Comparison of ENCODE assay signal across 9 cellular contexts in genomic region chr3:89113887-89114840, GRCh38. TPM values are rescaled to one million over a fixed set of nuclear protein-coding genes. Genes with fewer than 3 reads are reported as not detected.
A peak's percentile ranks its signal among the peaks of the same experiment; 100 is the strongest.
DNase-seq lines count a peak whose midpoint lies in the region; ATAC-seq and TF ChIP-seq lines count a peak whose summit lies in the region.
"Had no signal": no experiment of that assay in that cellular context is flagged by ENCODE, and none has a peak within 500 bp of the region (broad histone marks: within the 10 kb centered on the region; RNA-seq: fewer than 3 reads in every experiment).

No MANE protein-coding gene starts in this region.

- H3K27ac ChIP-seq in HEK293 (ENCODE audit: extremely low read depth, low read depth, low read length): peak overlapping the region; percentile 87
- peak overlapping the region; percentile 52 for H3K27ac ChIP-seq in neural cell (ENCODE audit: low read length)
- no peak overlapping the region for H3K27ac ChIP-seq in aorta (ENCODE audit: low read depth in 1 of 2, low read length in 2 of 2)

- H3K36me3 ChIP-seq in HEK293 (ENCODE audit: control insufficient read depth in 2 of 2, insufficient read depth in 1 of 2, low read length in 2 of 2) (no peaks in the 10 kb centered on the region), neural cell (ENCODE audit: insufficient read depth, low read length) (no peaks in the 10 kb centered on the region), aorta (ENCODE audit: control insufficient read depth in 1 of 2, insufficient read depth in 2 of 2, low read length in 1 of 2) (no peaks in the 10 kb centered on the region)

- H3K79me2 ChIP-seq in neural cell (replicated peaks; ENCODE audit: insufficient read depth, low read length): peaks cover 53% of the 10 kb centered on the region

- TF ChIP-seq CTCF in HEK293 (tag by site-specific recombination; IDR thresholded peaks at IDR 0.05) (peak; percentile 95), neural cell (IDR thresholded peaks at IDR 0.05; ENCODE audit: poor library complexity, severe bottlenecking) (peak; percentile 80)

- intact Hi-C loops in activated T-helper 1 cell treated with anti-CD3 and anti-CD28 coated beads, Interleukin-12 subunit alpha, Interleukin-12 subunit beta, Interleukin-2, Interleukin-4 antibody, amounts not matched to agents 30 ng/mL and 10 ng/mL and 1 ng/mL, durations not matched to agents 14 hours and 24 hours and 36 hours (cut with micrococcal nuclease): no loop called here
- intact Hi-C loops in aorta (cut with DNase I): no loop called here

- no peaks in the 10 kb centered on the region for H3K27me3 ChIP-seq in neural cell (ENCODE audit: insufficient read depth, low read depth, low read length)
- no peaks in the 10 kb centered on the region for H3K27me3 ChIP-seq in aorta (ENCODE audit: control insufficient read depth in 1 of 2, insufficient read depth in 2 of 2, low read length in 1 of 2)

- no peaks in the 10 kb centered on the region for H3K36me3 Mint-ChIP-seq in activated T-helper 1 cell treated with anti-CD3 and anti-CD28 coated beads, Interleukin-12 subunit alpha, Interleukin-12 subunit beta, Interleukin-2, Interleukin-4 antibody, amounts not matched to agents 30 ng/mL and 10 ng/mL and 1 ng/mL, durations not matched to agents 14 hours and 24 hours and 36 hours (ENCODE audit: low read depth)
- H3K36me3 Mint-ChIP-seq: CD4-positive, CD25-positive, alpha-beta regulatory T cell had no signal

- peaks cover 6% of the 10 kb centered on the region for H3K27me3 Mint-ChIP-seq in activated T-helper 1 cell treated with anti-CD3 and anti-CD28 coated beads, Interleukin-12 subunit alpha, Interleukin-12 subunit beta, Interleukin-2, Interleukin-4 antibody, amounts not matched to agents 30 ng/mL and 10 ng/mL and 1 ng/mL, durations not matched to agents 14 hours and 24 hours and 36 hours (ENCODE audit: insufficient read depth)

- POLR2A ChIA-PET in HEK293 (lab: Yijun Ruan, JAX): no interaction called here

- 5 to 7% methylated on average over 31 to 42 of the region's 42 CpGs for WGBS in aorta, 2 donors

- no peaks in the 10 kb centered on the region for H3K9me3 Mint-ChIP-seq in activated T-helper 1 cell treated with anti-CD3 and anti-CD28 coated beads, Interleukin-12 subunit alpha, Interleukin-12 subunit beta, Interleukin-2, Interleukin-4 antibody, amounts not matched to agents 30 ng/mL and 10 ng/mL and 1 ng/mL, durations not matched to agents 14 hours and 24 hours and 36 hours

- peaks cover 8% of the 10 kb centered on the region for H3K4me1 Mint-ChIP-seq in activated T-helper 1 cell treated with anti-CD3 and anti-CD28 coated beads, Interleukin-12 subunit alpha, Interleukin-12 subunit beta, Interleukin-2, Interleukin-4 antibody, amounts not matched to agents 30 ng/mL and 10 ng/mL and 1 ng/mL, durations not matched to agents 14 hours and 24 hours and 36 hours (ENCODE audit: low read depth)
- H3K4me1 Mint-ChIP-seq: CD4-positive, CD25-positive, alpha-beta regulatory T cell had no signal

- no peak overlapping the region for H2AFZ ChIP-seq in neural cell (ENCODE audit: low read depth, low read length)

- H4K20me1 ChIP-seq in neural cell (ENCODE audit: insufficient read depth): no peaks in the 10 kb centered on the region

- no peak overlapping the region for H3K4me2 ChIP-seq in neural cell (ENCODE audit: low read length)

- H3K4me1 ChIP-seq in HEK293 (ENCODE audit: control insufficient read depth, insufficient read depth, low read length): peaks cover 11% of the 10 kb centered on the region; the same call in 1 of the 2 replicates
- H3K4me1 ChIP-seq in aorta (ENCODE audit: control insufficient read depth in 1 of 2, insufficient read depth in 2 of 2, low read length in 2 of 2): no peaks in the 10 kb centered on the region

- H3K9me3 ChIP-seq in HEK293 (ENCODE audit: control insufficient read depth, insufficient read depth, low read depth, low read length): no peaks in the 10 kb centered on the region
- no peaks in the 10 kb centered on the region for H3K9me3 ChIP-seq in neural cell (ENCODE audit: low read length)
- no peaks in the 10 kb centered on the region for H3K9me3 ChIP-seq in aorta (ENCODE audit: control insufficient read depth, low read length)

- CTCF ChIA-PET in HEK293 (lab: Yijun Ruan, JAX): interaction anchor here (0.7 kb wide), 1 partner anchor 364 kb away, joined by 3 read pairs; no protein-coding TSS in a partner anchor

- peak; percentile 92 for ATAC-seq in aorta (ENCODE audit: low FRiP score)

- no peak overlapping the region for H3K27ac Mint-ChIP-seq in activated T-helper 1 cell treated with anti-CD3 and anti-CD28 coated beads, Interleukin-12 subunit alpha, Interleukin-12 subunit beta, Interleukin-2, Interleukin-4 antibody, amounts not matched to agents 30 ng/mL and 10 ng/mL and 1 ng/mL, durations not matched to agents 14 hours and 24 hours and 36 hours
- H3K27ac Mint-ChIP-seq: CD4-positive, CD25-positive, alpha-beta regulatory T cell had no signal

- DNase-seq in DMS53 (lab: John Stamatoyannopoulos, UW) (peak; percentile 67), DMS53 treated with DMSO at 0.1 percent for 48 hours (lab: John Stamatoyannopoulos, UW; ENCODE audit: unreplicated experiment) (no peak), NCI-H146 (lab: John Stamatoyannopoulos, UW) (peak; percentile 80), foreskin melanocyte (peak; percentile 59), aorta (peak; percentile 62 to 82)
- DNase-seq in activated T-helper 1 cell treated with anti-CD3 and anti-CD28 coated beads, Interleukin-12 subunit alpha, Interleukin-12 subunit beta, Interleukin-2, Interleukin-4 antibody, amounts not matched to agents 30 ng/mL and 10 ng/mL and 1 ng/mL, durations not matched to agents 14 hours and 24 hours and 36 hours (ENCODE audit: low spot score): no peak

- no peak for TF ChIP-seq EP300 in neural cell (conservative IDR thresholded peaks at IDR 0.05; ENCODE audit: poor library complexity, severe bottlenecking)

- H3K4me3 Mint-ChIP-seq in activated T-helper 1 cell treated with anti-CD3 and anti-CD28 coated beads, Interleukin-12 subunit alpha, Interleukin-12 subunit beta, Interleukin-2, Interleukin-4 antibody, amounts not matched to agents 30 ng/mL and 10 ng/mL and 1 ng/mL, durations not matched to agents 14 hours and 24 hours and 36 hours: peak overlapping the region; percentile 56
- H3K4me3 Mint-ChIP-seq: CD4-positive, CD25-positive, alpha-beta regulatory T cell had no signal

- H3K9me2 ChIP-seq in neural cell (ENCODE audit: insufficient read depth, low read length): no peaks in the 10 kb centered on the region

- no peaks in the 10 kb centered on the region for H3F3A ChIP-seq in neural cell (ENCODE audit: insufficient read depth, low read length, poor library complexity, severe bottlenecking)

- H3K9ac ChIP-seq in neural cell (ENCODE audit: low read length): peak overlapping the region; percentile 56

- peak; percentile 75 for TF ChIP-seq RAD21 in neural cell (conservative IDR thresholded peaks at IDR 0.05)

- H3K4me3 ChIP-seq in HEK293 (ENCODE audit: low read depth, low read length): peak overlapping the region; percentile 65
- peak overlapping the region; percentile 65 for H3K4me3 ChIP-seq in neural cell (ENCODE audit: low read length)
- peak overlapping the region; percentile 32 to 39 for H3K4me3 ChIP-seq in aorta (ENCODE audit: low read length in 2 of 2)

TF ChIP-seq in HEK293, 187 proteins besides CTCF, POLR2A, EP300 and RAD21 (continues in another document):
- TF ChIP-seq ZNF701 (tag by site-specific recombination; IDR thresholded peaks at IDR 0.05): no peak
- TF ChIP-seq IKZF3 (tag by site-specific recombination; IDR thresholded peaks at IDR 0.05): 0 out of 2 replicates have a peak, but pooled peaks have one; percentile 45
- 0 out of 2 replicates have a peak, but pooled peaks have one; percentile 18 for TF ChIP-seq KLF8 (tag by site-specific recombination; IDR thresholded peaks at IDR 0.05)
- TF ChIP-seq ZNF776 (tag by site-specific recombination; IDR thresholded peaks at IDR 0.05; ENCODE audit: borderline replicate concordance): no peak
- TF ChIP-seq ZNF239 (tag by site-specific recombination; IDR thresholded peaks at IDR 0.05): no peak
- peak; percentile 19; the same call in 1 of the 2 replicates for TF ChIP-seq ZBTB48 (tag by site-specific recombination; IDR thresholded peaks at IDR 0.05)
- TF ChIP-seq ZNF501 (tag by site-specific recombination; IDR thresholded peaks at IDR 0.05): peak; percentile 84

TF ChIP-seq in neural cell, 6 proteins besides CTCF, POLR2A, EP300 and RAD21:
- TF ChIP-seq SMC3 (conservative IDR thresholded peaks at IDR 0.05; ENCODE audit: poor library complexity) (peak; percentile 81), TAF1 (IDR thresholded peaks at IDR 0.05; ENCODE audit: low read depth) (no peak)

RNA-seq across cellular contexts. Expression of gene EPHA3, which starts 6.7 kb away (rescaled TPM):
- total RNA-seq in activated T-helper 1 cell treated with anti-CD3 and anti-CD28 coated beads, Interleukin-12 subunit alpha, Interleukin-12 subunit beta, Interleukin-2, Interleukin-4 antibody, amounts not matched to agents 30 ng/mL and 10 ng/mL and 1 ng/mL, durations not matched to agents 14 hours and 24 hours and 36 hours: not detected in 2 replicates
- polyA plus RNA-seq in neural cell (32.7 and 33.0 TPM in 2 replicates), aorta (1 to 10 TPM; 1.0 to 2.8 TPM)
- polyA minus RNA-seq in neural cell: 107 and 115 TPM in 2 replicates
- total RNA-seq in aorta: 10 to 100 TPM; 10.7 to 19.3 TPM
- total RNA-seq: CD4-positive, CD25-positive, alpha-beta regulatory T cell had no signal
- polyA plus RNA-seq: CD4-positive, CD25-positive, alpha-beta regulatory T cell had no signal

Comparison
In these comparisons a context has a peak if more than half of its experiments do, and no peak if none do; other contexts are left out.
1. DNase-seq: peak in DMS53 (single experiment), NCI-H146 (single experiment), foreskin melanocyte (single experiment) and aorta (2 of 2); none in DMS53 treated with DMSO at 0.1 percent for 48 hours (single experiment) and activated T-helper 1 cell treated with anti-CD3 and anti-CD28 coated beads, Interleukin-12 subunit alpha, Interleukin-12 subunit beta, Interleukin-2, Interleukin-4 antibody, amounts not matched to agents 30 ng/mL and 10 ng/mL and 1 ng/mL, durations not matched to agents 14 hours and 24 hours and 36 hours (single experiment).
2. H3K27ac ChIP-seq: peak in HEK293 (single experiment) and neural cell (single experiment); none in aorta (0 of 2).
3. RNA of gene EPHA3, which starts 6.7 kb away (total RNA-seq): 10.7 to 19.3 TPM in aorta; not detected in activated T-helper 1 cell treated with anti-CD3 and anti-CD28 coated beads, Interleukin-12 subunit alpha, Interleukin-12 subunit beta, Interleukin-2, Interleukin-4 antibody, amounts not matched to agents 30 ng/mL and 10 ng/mL and 1 ng/mL, durations not matched to agents 14 hours and 24 hours and 36 hours; every median in the first group is over 10 times any median in the second.
4. Peak in every context shown above with its lines, with median percentiles within 50 percentile points of each other: H3K4me3 ChIP-seq.